In genomic region chr2:241859017-241859435, GRCh38 we compare ENCODE assay signal across 8 cellular contexts. TPM values are rescaled to one million over a fixed set of nuclear protein-coding genes. Genes with fewer than 3 reads are reported as not detected.
DNase-seq lines count a peak whose midpoint lies in the region; ATAC-seq, FAIRE-seq and TF ChIP-seq lines count a peak whose summit lies in the region.

No MANE protein-coding gene starts in this region.

- DNase-seq in activated CD8-positive, alpha-beta memory T cell treated with anti-CD3 and anti-CD28 coated beads for 24 hours = peak; percentile 78
- no peak for DNase-seq in activated CD8-positive, alpha-beta memory T cell treated with anti-CD3 and anti-CD28 coated beads, Interleukin-2, amount 50 U/mL, for 48 hours
- DNase-seq in dorsolateral prefrontal cortex = no peak
- no peak for DNase-seq in H4 (ENCODE audit: low spot score)
- DNase-seq in small intestine = no peak
- no peak for DNase-seq in MV-4-11 (lab: John Stamatoyannopoulos, UW)

- H3K36me3 ChIP-seq in subcutaneous abdominal adipose tissue (ENCODE audit: control insufficient read depth in 5 of 5, insufficient read depth in 5 of 5, low read length in 5 of 5) = no peaks in the 10 kb centered on the region
- H3K36me3 ChIP-seq in small intestine (ENCODE audit: control insufficient read depth in 2 of 2, insufficient read depth in 2 of 2, low read length in 2 of 2) = no peaks in the 10 kb centered on the region

- TF ChIP-seq CTCF in dorsolateral prefrontal cortex (IDR thresholded peaks at IDR 0.05 in 54 of 56, conservative IDR thresholded peaks at IDR 0.05 in 2 of 56; ENCODE audit: low read depth in 1 of 56, partially characterized antibody in 56 of 56) = no peak

- no peaks in the 10 kb centered on the region for H3K9me3 ChIP-seq in subcutaneous abdominal adipose tissue (ENCODE audit: control insufficient read depth in 5 of 5, low read length in 5 of 5)
- no peaks in the 10 kb centered on the region for H3K9me3 ChIP-seq in small intestine (ENCODE audit: control insufficient read depth, low read depth)

- FAIRE-seq in small intestine (lab: Jason Lieb, UNC) = no peak

- ATAC-seq in HG03103 (IDR thresholded peaks at IDR 0.05; ENCODE audit: low read depth, unreplicated experiment) = peak; percentile 7

- WGBS in small intestine, 3 donors = 19 to 27% (median 25%) methylated on average over 9 of the region's 9 CpGs

- no peak overlapping the region for H3K4me3 ChIP-seq in dorsolateral prefrontal cortex
- peak overlapping the region in 1 of 5 donors; percentile 44 for H3K4me3 ChIP-seq in subcutaneous abdominal adipose tissue (ENCODE audit: low read depth in 1 of 5, low read length in 5 of 5)
- H3K4me3 ChIP-seq in small intestine (ENCODE audit: low read depth in 1 of 2, low read length in 2 of 2) = no peak overlapping the region

- H3K27ac ChIP-seq in dorsolateral prefrontal cortex = peak overlapping the region in 54 of 59 donors; percentile 35 to 90 (median 80)
- peak overlapping the region; percentile 67 for H3K27ac ChIP-seq in subcutaneous abdominal adipose tissue (ENCODE audit: low read depth, low read length)
- H3K27ac ChIP-seq in small intestine (ENCODE audit: low read depth in 1 of 2, low read length in 1 of 2) = peak overlapping the region in 1 of 2 donors; percentile 57

- intact Hi-C loops in dorsolateral prefrontal cortex (cut with DNase I) = no loop called here

- H3K9ac ChIP-seq in subcutaneous abdominal adipose tissue (ENCODE audit: low read length in 5 of 5) = peak overlapping the region in 3 of 5 donors; percentile 4 to 65 (median 45)

- H3K4me1 ChIP-seq in subcutaneous abdominal adipose tissue (ENCODE audit: control insufficient read depth in 5 of 5, insufficient read depth in 5 of 5, low read length in 5 of 5) = peaks cover 0 to 57% (median 34%) of the 10 kb centered on the region in 5 donors
- H3K4me1 ChIP-seq in small intestine (ENCODE audit: control insufficient read depth in 2 of 2, insufficient read depth in 1 of 2, low read depth in 1 of 2, low read length in 1 of 2) = peaks cover 0 to 3% of the 10 kb centered on the region in 2 donors

- peaks cover 0 to 33% (median 17%) of the 10 kb centered on the region in 45 donors for H3K27me3 ChIP-seq in dorsolateral prefrontal cortex
- H3K27me3 ChIP-seq in subcutaneous abdominal adipose tissue (ENCODE audit: control insufficient read depth in 5 of 5, insufficient read depth in 4 of 5, low read length in 5 of 5) = peaks cover 0 to 17% (median 9%) of the 10 kb centered on the region in 5 donors
- H3K27me3 ChIP-seq in small intestine (ENCODE audit: control insufficient read depth in 2 of 2, insufficient read depth in 2 of 2, low read length in 2 of 2) = peaks cover 0 to 3% of the 10 kb centered on the region in 2 donors

RNA-seq across cellular contexts. Expression of gene PDCD1, which starts 0.3 kb away (rescaled TPM):
- under 1 TPM in 5 of 120 experiments, not detected in 115; 0.24 to 0.59 (median 0.50) TPM for total RNA-seq in dorsolateral prefrontal cortex
- not detected in 2 replicates for total RNA-seq in H4 (2014; rRNA removed; shearing (Covaris generic))
- polyA plus RNA-seq in small intestine = 1 to 10 TPM in 1 of 3 donors, under 1 TPM in 1, not detected in 1; 0.27 to 1.2 TPM

RNA-seq across cellular contexts. Expression of gene RTP5, which starts 10.5 kb away (rescaled TPM):
- 10 to 100 TPM in 54 of 120 experiments, 1 to 10 TPM in 66; 3.2 to 24.1 (median 9.7) TPM for total RNA-seq in dorsolateral prefrontal cortex
- total RNA-seq in H4 (2014; rRNA removed; shearing (Covaris generic)) = not detected in 2 replicates
- under 1 TPM in 1 of 3 donors, not detected in 2; 0.04 TPM for polyA plus RNA-seq in small intestine

RNA-seq across cellular contexts. Expression of gene NEU4, which starts 50.0 kb away (rescaled TPM):
- 10 to 100 TPM in 67 of 120 experiments, 1 to 10 TPM in 53; 3.6 to 22.1 (median 10.4) TPM for total RNA-seq in dorsolateral prefrontal cortex
- not detected in 2 replicates for total RNA-seq in H4 (2014; rRNA removed; shearing (Covaris generic))
- polyA plus RNA-seq in small intestine = 100 to 1,000 TPM in 1 of 3 donors, 10 to 100 TPM in 1, 1 to 10 TPM in 1; 3.3 to 102 (median 82.3) TPM
